Comparison of ENCODE assay signal across 8 cellular contexts in the genomic region with DNA sequence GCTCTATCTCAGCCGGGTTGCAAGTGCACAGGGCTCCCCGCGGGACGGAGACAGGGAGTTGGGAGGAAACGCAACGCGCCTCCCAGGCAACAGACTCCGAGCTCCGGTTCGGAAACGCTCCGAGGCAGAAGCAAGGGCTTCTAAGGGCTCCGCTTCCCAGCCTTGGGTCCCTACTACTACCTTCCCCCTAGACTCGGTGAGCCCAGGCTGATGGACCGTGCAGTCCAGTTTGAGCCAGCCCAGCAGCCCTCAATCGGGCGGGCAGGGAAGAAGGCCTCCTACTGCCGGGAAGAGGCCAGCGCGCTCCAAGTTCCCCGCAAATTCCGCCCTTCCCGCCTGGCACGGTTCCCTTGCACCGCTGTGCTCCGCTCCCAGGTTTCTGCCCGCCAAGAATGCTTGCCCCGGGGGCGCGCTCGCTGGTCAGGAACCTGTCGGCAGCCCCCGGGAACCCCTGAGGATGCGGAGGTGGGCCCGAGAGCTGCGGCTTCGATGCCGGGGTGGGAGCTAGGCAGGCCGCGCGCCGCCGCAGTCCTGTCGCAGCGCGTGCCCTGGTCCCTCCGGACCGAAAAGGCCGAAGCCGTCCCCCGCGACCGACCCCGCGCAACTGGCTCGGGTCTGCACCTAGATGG. TPM values are rescaled to one million over a fixed set of nuclear protein-coding genes. Genes with fewer than 3 reads are reported as not detected.
A peak's percentile ranks its signal among the peaks of the same experiment; 100 is the strongest.
DNase-seq lines count a peak whose midpoint lies in the region; ATAC-seq, FAIRE-seq and TF ChIP-seq lines count a peak whose summit lies in the region.

No MANE protein-coding gene starts in this region.

- H3K27ac Mint-ChIP-seq in CD8-positive, alpha-beta memory T cell: peak overlapping the region; percentile 22 to 89 (median 68)
- no peak overlapping the region for H3K27ac Mint-ChIP-seq in T-helper 2 cell treated with Interferon-gamma antibody and Interleukin-4, amounts not matched to agents 5 μg/mL and 100 μg/mL, for 36 hours

- CTCF ChIA-PET in CD8-positive, alpha-beta memory T cell (lab: Charles Lee): interaction anchor here (0.5 to 3.1 kb wide), 10 partner anchors 10 to 257 kb away, joined by 3 to 20 read pairs (median 3); no protein-coding TSS in a partner anchor

- H3K27me3 ChIP-seq in CD8-positive, alpha-beta memory T cell (ENCODE audit: insufficient read depth, low read length, poor library complexity, severe bottlenecking): no peaks in the 10 kb centered on the region
- H3K27me3 ChIP-seq in keratinocyte (ENCODE audit: control insufficient read depth, extremely low read depth, insufficient read depth, low read length) (peaks cover 7% of the 10 kb centered on the region), spleen (replicated peaks in 1 of 7) (no peaks in the 10 kb centered on the region)

- ATAC-seq in GM19351 (IDR thresholded peaks at IDR 0.05; ENCODE audit: unreplicated experiment): peak; percentile 56
- peak; percentile 38 for ATAC-seq in HG03457 (IDR thresholded peaks at IDR 0.05; ENCODE audit: unreplicated experiment)

- POLR2A ChIA-PET in CD8-positive, alpha-beta memory T cell (lab: Charles Lee): interaction anchor here (0.6 to 2.3 kb wide), 10 partner anchors 8 to 67 kb away, joined by 3 to 25 read pairs (median 4); partner anchors contain the start of genes EPM2AIP1 and MLH1

- H3K4me1 ChIP-seq in CD8-positive, alpha-beta memory T cell (ENCODE audit: insufficient read depth, low read length): peaks cover 14% of the 10 kb centered on the region
- peaks cover 10% of the 10 kb centered on the region for H3K4me1 ChIP-seq in keratinocyte (ENCODE audit: control insufficient read depth, extremely low read depth, insufficient read depth, low read length)
- H3K4me1 ChIP-seq in spleen: peaks cover 0 to 33% (median 17%) of the 10 kb centered on the region in 6 donors

- no peaks in the 10 kb centered on the region for H4K20me1 ChIP-seq in keratinocyte (ENCODE audit: control insufficient read depth, extremely low read depth, insufficient read depth, low read length)

- peak overlapping the region; percentile 82 for H3K4me2 ChIP-seq in keratinocyte (ENCODE audit: control insufficient read depth, extremely low read depth, insufficient read depth, low read depth, low read length)

- H2AFZ ChIP-seq in keratinocyte (ENCODE audit: control insufficient read depth, low read length): peak overlapping the region; percentile 93

- no peaks in the 10 kb centered on the region for H3K9me1 ChIP-seq in keratinocyte (ENCODE audit: control insufficient read depth, extremely low read depth, insufficient read depth, low read length)

- H3K9me3 Mint-ChIP-seq in CD8-positive, alpha-beta memory T cell: peaks cover 5 to 15% (median 13%) of the 10 kb centered on the region in 5 donors
- H3K9me3 Mint-ChIP-seq in T-helper 2 cell treated with Interferon-gamma antibody and Interleukin-4, amounts not matched to agents 5 μg/mL and 100 μg/mL, for 36 hours: peaks cover 25% of the 10 kb centered on the region

- no peak for FAIRE-seq in keratinocyte (lab: Jason Lieb, UNC)

- no peak for TF ChIP-seq POLR2A in spleen (IDR thresholded peaks at IDR 0.05)

- H3K27ac ChIP-seq in CD8-positive, alpha-beta memory T cell (ENCODE audit: low read depth, low read length): peak overlapping the region; percentile 65
- H3K27ac ChIP-seq in keratinocyte (ENCODE audit: control insufficient read depth, insufficient read depth, low read length): no peak overlapping the region
- peak overlapping the region; percentile 68 to 88 (median 80) for H3K27ac ChIP-seq in spleen

- H3K9ac ChIP-seq in keratinocyte (ENCODE audit: control insufficient read depth, extremely low read depth, insufficient read depth, low read length): peak overlapping the region; percentile 67

- peaks cover 0 to 1% of the 10 kb centered on the region in 2 donors for H3K27me3 Mint-ChIP-seq in CD8-positive, alpha-beta memory T cell
- peaks cover 44% of the 10 kb centered on the region for H3K27me3 Mint-ChIP-seq in T-helper 2 cell treated with Interferon-gamma antibody and Interleukin-4, amounts not matched to agents 5 μg/mL and 100 μg/mL, for 36 hours (ENCODE audit: low read depth)

- peak; percentile 7 to 56 (median 44) for DNase-seq in CD8-positive, alpha-beta memory T cell
- peak; percentile 7 for DNase-seq in T-helper 2 cell treated with Interferon-gamma antibody and Interleukin-4, amounts not matched to agents 5 μg/mL and 100 μg/mL, for 36 hours (ENCODE audit: low spot score)
- peak; percentile 67 for DNase-seq in cerebellar cortex (ENCODE audit: low spot score)
- DNase-seq in keratinocyte (ENCODE audit: low read depth, low spot score): no peak
- peak; percentile 89 for DNase-seq in spleen
- no peak for DNase-seq in RKO (ENCODE audit: low spot score)

- peaks cover 14 to 43% (median 26%) of the 10 kb centered on the region in 3 donors for H3K4me1 Mint-ChIP-seq in CD8-positive, alpha-beta memory T cell
- peaks cover 10% of the 10 kb centered on the region for H3K4me1 Mint-ChIP-seq in T-helper 2 cell treated with Interferon-gamma antibody and Interleukin-4, amounts not matched to agents 5 μg/mL and 100 μg/mL, for 36 hours (ENCODE audit: low read depth)

- H3K79me2 ChIP-seq in keratinocyte (ENCODE audit: control insufficient read depth, insufficient read depth, low read length): no peaks in the 10 kb centered on the region

- intact Hi-C loops in spleen (cut with DNase I; ENCODE audit: low total_unique reads): no loop called here

- H3K4me3 ChIP-seq in CD8-positive, alpha-beta memory T cell (ENCODE audit: low read length): peak overlapping the region; percentile 64
- H3K4me3 ChIP-seq in keratinocyte (ENCODE audit: control insufficient read depth in 2 of 3, extremely low read depth in 1 of 3, insufficient read depth in 2 of 3, low read depth in 1 of 3, low read length in 3 of 3) (peak overlapping the region; percentile 45 to 68 (median 66)), spleen (peak overlapping the region; percentile 69 to 97 (median 82))

- WGBS in spleen, 5 donors: 0 to 5% (median 1%) methylated on average over 15 to 56 of the region's 56 CpGs

- dilution Hi-C loops in keratinocyte (cut with MboI; ENCODE audit: extremely low pct_ligation_motif_present, low sequenced_read_pairs): no loop called here

- H3K36me3 ChIP-seq in CD8-positive, alpha-beta memory T cell (ENCODE audit: insufficient read depth, low read length): no peaks in the 10 kb centered on the region
- H3K36me3 ChIP-seq in keratinocyte (ENCODE audit: control insufficient read depth in 2 of 2, extremely low read depth in 1 of 2, insufficient read depth in 2 of 2, low read length in 2 of 2): no peaks in the 10 kb centered on the region
- no peaks in the 10 kb centered on the region for H3K36me3 ChIP-seq in spleen

- H3K9me3 ChIP-seq in CD8-positive, alpha-beta memory T cell (ENCODE audit: low read length): no peaks in the 10 kb centered on the region
- H3K9me3 ChIP-seq in keratinocyte (ENCODE audit: control insufficient read depth, low read depth, low read length): no peaks in the 10 kb centered on the region
- peaks cover 8 to 27% (median 21%) of the 10 kb centered on the region in 8 donors for H3K9me3 ChIP-seq in spleen

- H3K36me3 Mint-ChIP-seq in CD8-positive, alpha-beta memory T cell: peaks cover 3 to 22% (median 6%) of the 10 kb centered on the region in 3 donors
- H3K36me3 Mint-ChIP-seq in T-helper 2 cell treated with Interferon-gamma antibody and Interleukin-4, amounts not matched to agents 5 μg/mL and 100 μg/mL, for 36 hours (ENCODE audit: low read depth): peaks cover 8% of the 10 kb centered on the region

- TF ChIP-seq CTCF in keratinocyte (optimal IDR thresholded peaks at IDR 0.05 in 1 of 3, IDR thresholded peaks at IDR 0.05 in 1 of 3, conservative IDR thresholded peaks at IDR 0.05 in 1 of 3; ENCODE audit: extremely low read depth in 1 of 3, insufficient read depth in 2 of 3, low read length in 3 of 3): peak in 1 of 3 experiments; percentile 11
- no peak for TF ChIP-seq CTCF in spleen (IDR thresholded peaks at IDR 0.05 in 8 of 11, conservative IDR thresholded peaks at IDR 0.05 in 3 of 11)

- peak overlapping the region; percentile 85 to 91 (median 86) for H3K4me3 Mint-ChIP-seq in CD8-positive, alpha-beta memory T cell
- peak overlapping the region; percentile 71 for H3K4me3 Mint-ChIP-seq in T-helper 2 cell treated with Interferon-gamma antibody and Interleukin-4, amounts not matched to agents 5 μg/mL and 100 μg/mL, for 36 hours

RNA-seq across cellular contexts. Expression of gene TRANK1, which starts 0.7 kb away (rescaled TPM):
- 10 to 100 TPM; 12.7 to 16.2 TPM for total RNA-seq in CD8-positive, alpha-beta memory T cell
- 33.2 TPM for polyA plus RNA-seq in CD8-positive, alpha-beta memory T cell
- polyA plus RNA-seq in keratinocyte (2.5 to 4.7 TPM (median 3.2 TPM) in 3 replicates), spleen (10 to 100 TPM in 1 of 3 donors, 1 to 10 TPM in 2; 5.3 to 10.1 (median 6.1) TPM)
- 0.61 TPM for polyA plus RNA-seq in keratinocyte (2011; ENCODE audit: low read depth)
- polyA plus RNA-seq in keratinocyte (2011; cell fraction: cytosol; rRNA removed): 1.4 and 1.5 TPM in 2 replicates
- 12.4 and 13.7 TPM in 2 replicates for polyA plus RNA-seq in keratinocyte (2011; cell fraction: nucleus; rRNA removed)
- 1.3 and 2.6 TPM in 2 replicates for polyA plus RNA-seq in keratinocyte (2012; ENCODE audit: low replicate concordance)
- polyA minus RNA-seq in keratinocyte: 7.7 to 13.6 TPM (median 8.4 TPM) in 3 replicates
- 1.5 TPM for polyA minus RNA-seq in keratinocyte (2011; cell fraction: cytosol; rRNA and poly(A)+ RNA removed)
- polyA minus RNA-seq in keratinocyte (2011; cell fraction: nucleus; rRNA and poly(A)+ RNA removed): 9.8 and 13.0 TPM in 2 replicates
- 10 to 100 TPM; 50.3 to 75.6 (median 63.0) TPM for total RNA-seq in spleen

RNA-seq across cellular contexts. Expression of gene EPM2AIP1, which starts 48.8 kb away (rescaled TPM):
- total RNA-seq in CD8-positive, alpha-beta memory T cell: 10 to 100 TPM; 14.8 to 16.0 TPM
- polyA plus RNA-seq in CD8-positive, alpha-beta memory T cell: 7.1 TPM
- polyA plus RNA-seq in keratinocyte (3.8 to 5.5 TPM (median 5.2 TPM) in 3 replicates), spleen (1 to 10 TPM; 4.9 to 5.4 (median 5.0) TPM)
- 5.4 TPM for polyA plus RNA-seq in keratinocyte (2011; ENCODE audit: low read depth)
- 0.99 and 1.9 TPM in 2 replicates for polyA plus RNA-seq in keratinocyte (2011; cell fraction: cytosol; rRNA removed)
- 8.2 and 13.1 TPM in 2 replicates for polyA plus RNA-seq in keratinocyte (2011; cell fraction: nucleus; rRNA removed)
- polyA plus RNA-seq in keratinocyte (2012; ENCODE audit: low replicate concordance): 3.9 and 4.7 TPM in 2 replicates
- 1.9 to 8.1 TPM (median 5.1 TPM) in 3 replicates for polyA minus RNA-seq in keratinocyte
- 5.6 TPM for polyA minus RNA-seq in keratinocyte (2011; cell fraction: cytosol; rRNA and poly(A)+ RNA removed)
- 6.0 and 10.0 TPM in 2 replicates for polyA minus RNA-seq in keratinocyte (2011; cell fraction: nucleus; rRNA and poly(A)+ RNA removed)
- 10 to 100 TPM; 14.6 to 31.3 (median 25.4) TPM for total RNA-seq in spleen

RNA-seq across cellular contexts. Expression of gene MLH1, which starts 49.2 kb away (rescaled TPM):
- total RNA-seq in CD8-positive, alpha-beta memory T cell: 10 to 100 TPM; 66.4 to 73.2 TPM
- polyA plus RNA-seq in CD8-positive, alpha-beta memory T cell: 19.5 TPM
- polyA plus RNA-seq in keratinocyte: 30.5 to 44.7 TPM (median 33.7 TPM) in 3 replicates
- 10.9 TPM for polyA plus RNA-seq in keratinocyte (2011; ENCODE audit: low read depth)
- 24.6 and 49.4 TPM in 2 replicates for polyA plus RNA-seq in keratinocyte (2011; cell fraction: cytosol; rRNA removed)
- polyA plus RNA-seq in keratinocyte (2011; cell fraction: nucleus; rRNA removed): 33.1 and 35.9 TPM in 2 replicates
- 15.2 and 25.0 TPM in 2 replicates for polyA plus RNA-seq in keratinocyte (2012; ENCODE audit: low replicate concordance)
- 32.4 to 49.3 TPM (median 32.5 TPM) in 3 replicates for polyA minus RNA-seq in keratinocyte
- 23.8 TPM for polyA minus RNA-seq in keratinocyte (2011; cell fraction: cytosol; rRNA and poly(A)+ RNA removed)
- 15.5 and 37.1 TPM in 2 replicates for polyA minus RNA-seq in keratinocyte (2011; cell fraction: nucleus; rRNA and poly(A)+ RNA removed)
- 10 to 100 TPM; 28.6 to 38.8 (median 35.7) TPM for total RNA-seq in spleen
- 10 to 100 TPM; 16.6 to 21.8 (median 17.7) TPM for polyA plus RNA-seq in spleen

Comparison
In these comparisons a context has a peak if more than half of its experiments do, and no peak if none do; other contexts are left out.
1. DNase-seq: peak in CD8-positive, alpha-beta memory T cell (5 of 5), T-helper 2 cell treated with Interferon-gamma antibody and Interleukin-4, amounts not matched to agents 5 μg/mL and 100 μg/mL, for 36 hours (single experiment), cerebellar cortex (single experiment) and spleen (single experiment); none in keratinocyte (single experiment) and RKO (single experiment).
2. Peak in every context shown above with its lines, with median percentiles within 50 percentile points of each other: H3K4me3 ChIP-seq.